ENCODE assay signal across 27 cellular contexts in the genomic region with DNA sequence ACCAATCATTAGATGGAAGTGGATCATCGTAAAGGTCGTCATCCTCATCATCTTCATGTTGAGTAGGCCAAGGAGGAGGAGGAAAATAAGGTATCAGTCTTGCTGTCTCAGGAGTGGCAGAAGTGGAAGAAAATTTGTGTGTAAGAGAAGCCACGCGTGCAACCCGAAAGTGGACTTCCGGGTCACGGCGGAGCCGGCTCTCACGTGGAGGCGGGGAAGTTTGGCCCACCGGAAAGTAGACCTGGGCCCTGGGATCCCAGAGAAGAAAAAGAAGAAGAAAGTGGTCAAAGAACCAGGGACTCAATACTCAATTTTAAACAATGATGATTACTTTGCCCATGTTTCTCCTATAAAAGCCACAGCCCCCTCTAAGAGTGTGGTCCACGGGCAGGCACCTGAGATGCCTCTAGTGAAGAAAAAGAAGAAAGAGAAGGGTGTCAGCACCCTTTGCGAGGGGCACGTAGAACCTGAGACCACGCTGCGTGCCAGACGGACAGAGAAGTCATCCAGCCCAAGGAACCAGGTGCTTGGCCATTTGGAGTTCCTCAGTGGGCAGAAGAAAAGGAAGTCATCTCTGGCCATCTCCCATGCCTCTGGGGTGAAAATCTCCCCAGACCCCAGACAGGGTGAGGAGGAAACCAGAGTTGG.
"Had no signal": no experiment of that assay in that cellular context is flagged by ENCODE, and none has a peak within 500 bp of the region (broad histone marks: within the 10 kb centered on the region; RNA-seq: fewer than 3 reads in every experiment).

No MANE protein-coding gene starts in this region.

- DNase-seq: activated CD4-positive, alpha-beta T cell treated with anti-CD3 and anti-CD28 coated beads, Interleukin-2, amount 10 ng/mL, durations not matched to agents 24 days and 14 days; activated CD4-positive, alpha-beta T cell treated with anti-CD3 and anti-CD28 coated beads, Interleukin-2, amount 50 U/mL, for 4 hours; activated CD8-positive, alpha-beta T cell treated with anti-CD3 and anti-CD28 coated beads for 36 hours; activated effector memory CD4-positive, alpha-beta T cell treated with anti-CD3 and anti-CD28 coated beads, Interleukin-2, amount 50 U/mL, for 16 hours; activated naive CD4-positive, alpha-beta T cell; activated naive CD4-positive, alpha-beta T cell treated with anti-CD3 and anti-CD28 coated beads, Interleukin-2, amount 50 U/mL, for 16 hours; activated naive CD8-positive, alpha-beta T cell treated with anti-CD3 and anti-CD28 coated beads for 36 hours; activated T-cell treated with anti-CD3 and anti-CD28 coated beads, Interleukin-2, amount 50 U/mL, for 1 hour; activated T-cell treated with anti-CD3 and anti-CD28 coated beads, Interleukin-2, amount 50 U/mL, for 72 hours; amniotic stem cell; aorta; brain microvascular endothelial cell; MM.1S; MV-4-11; NCI-H1092; NCI-H1436 treated with DMSO at 0.1 percent for 48 hours; NCI-H1694 treated with DMSO at 0.1 percent for 48 hours; NCI-H2029; NCI-H345; NCI-H524 treated with DMSO at 0.1 percent for 48 hours; PC-9; SHP77; SJCRH30 had no signal

- ATAC-seq: activated CD8-positive, alpha-beta T cell treated with anti-CD3 and anti-CD28 coated beads for 36 hours; activated T-cell treated with anti-CD3 and anti-CD28 coated beads, Interleukin-2, amount 50 U/mL, for 72 hours; activated T-helper 17 cell treated with anti-CD3 and anti-CD28 coated beads, Interleukin-2, amount 50 U/mL, for 72 hours had no signal

- H3K4me2 ChIP-seq: KMS-11 had no signal

- H3K4me3 ChIP-seq: PC-9, SJCRH30, SK-N-MC had no signal

- H3K9me3 ChIP-seq: SJCRH30 had no signal

- H3K4me1 ChIP-seq: SJCRH30 had no signal

- H3K27ac ChIP-seq: brain microvascular endothelial cell, KMS-11, PC-9, RWPE1, SJCRH30, SK-N-MC had no signal

- H3K27me3 ChIP-seq: brain microvascular endothelial cell, SJCRH30 had no signal

- H3K36me3 ChIP-seq: brain microvascular endothelial cell, SJCRH30 had no signal

- H2AFZ ChIP-seq: PC-9 had no signal
